ENCODE assay signal across 10 cellular contexts in genomic region chr15:81962438-81962837, GRCh38.
"Had no signal": no experiment of that assay in that cellular context is flagged by ENCODE, and none has a peak within 500 bp of the region (broad histone marks: within the 10 kb centered on the region; RNA-seq: fewer than 3 reads in every experiment).

No MANE protein-coding gene starts in this region.

- ATAC-seq: HCT116, HepG2 had no signal

- H3K36me3 ChIP-seq: HAP-1 had no signal

- H3K27ac ChIP-seq: GM23248, HL-60, KMS-11 had no signal

- H3K4me1 ChIP-seq: HAP-1 had no signal

- H3K4me3 ChIP-seq: GM23248, HAP-1 had no signal

- DNase-seq: GM23248, GOT3, H7, HFFc6, KBM-7 had no signal
